8 cellular contexts compared by ENCODE assay signal in genomic region chr3:13110678-13111116, GRCh38. TPM values are rescaled to one million over a fixed set of nuclear protein-coding genes. Genes with fewer than 3 reads are reported as not detected.
A peak's percentile ranks its signal among the peaks of the same experiment; 100 is the strongest.
DNase-seq lines count a peak whose midpoint lies in the region; ATAC-seq and TF ChIP-seq lines count a peak whose summit lies in the region.

No MANE protein-coding gene starts in this region.

- H3K4me1 Mint-ChIP-seq in CD4-positive, CD25-positive, alpha-beta regulatory T cell: peaks cover 0 to 18% (median 2%) of the 10 kb centered on the region in 4 donors
- peaks cover 41% of the 10 kb centered on the region for H3K4me1 Mint-ChIP-seq in memory B cell

- no peak overlapping the region for H2AFZ ChIP-seq in SK-N-SH (ENCODE audit: low read depth)

- no peak for TF ChIP-seq CTCF in VCaP (conservative IDR thresholded peaks at IDR 0.05)
- TF ChIP-seq CTCF in SK-N-SH (IDR thresholded peaks at IDR 0.05): no peak

- no peaks in the 10 kb centered on the region for H3K36me3 Mint-ChIP-seq in CD4-positive, CD25-positive, alpha-beta regulatory T cell
- H3K36me3 Mint-ChIP-seq in memory B cell: no peaks in the 10 kb centered on the region

- TF ChIP-seq EP300 in SK-N-SH (IDR thresholded peaks at IDR 0.05; ENCODE audit: borderline replicate concordance in 1 of 2, low read depth in 1 of 2, low read length in 1 of 2): no peak

- no peak overlapping the region for H3K4me3 ChIP-seq in CD4-positive, CD25-positive, alpha-beta regulatory T cell (ENCODE audit: low read depth, low read length)
- no peak overlapping the region for H3K4me3 ChIP-seq in SK-N-SH (ENCODE audit: low read depth in 2 of 2, low read length in 1 of 2)

- ATAC-seq in CD4-positive, CD25-positive, alpha-beta regulatory T cell (ENCODE audit: low read depth in 2 of 2): peak; percentile 71 to 73
- ATAC-seq in GM18517 (IDR thresholded peaks at IDR 0.05; ENCODE audit: unreplicated experiment) (peak; percentile 80), HG03064 (IDR thresholded peaks at IDR 0.05; ENCODE audit: low read depth, unreplicated experiment) (peak; percentile 86), memory B cell (ENCODE audit: low read depth) (peak; percentile 85)

- H3K27ac ChIP-seq in CD4-positive, CD25-positive, alpha-beta regulatory T cell (ENCODE audit: insufficient read depth, low read length, poor library complexity, severe bottlenecking): no peak overlapping the region
- peak overlapping the region; percentile 100 for H3K27ac ChIP-seq in VCaP
- no peak overlapping the region for H3K27ac ChIP-seq in SK-N-SH (ENCODE audit: low read depth in 2 of 2, low read length in 1 of 2)

- H3K9ac ChIP-seq in SK-N-SH: no peak overlapping the region

- peak overlapping the region; percentile 71 to 84 (median 75) for H3K27ac Mint-ChIP-seq in CD4-positive, CD25-positive, alpha-beta regulatory T cell
- peak overlapping the region; percentile 97 for H3K27ac Mint-ChIP-seq in memory B cell

- no peaks in the 10 kb centered on the region for H3K9me2 ChIP-seq in SK-N-SH

- peaks cover 4% of the 10 kb centered on the region for H3K27me3 Mint-ChIP-seq in CD4-positive, CD25-positive, alpha-beta regulatory T cell
- no peaks in the 10 kb centered on the region for H3K27me3 Mint-ChIP-seq in memory B cell

- no peaks in the 10 kb centered on the region for H3K27me3 ChIP-seq in CD4-positive, CD25-positive, alpha-beta regulatory T cell (ENCODE audit: control insufficient read depth, insufficient read depth, low read length)
- no peaks in the 10 kb centered on the region for H3K27me3 ChIP-seq in SK-N-SH (ENCODE audit: insufficient read depth)

- H3K4me1 ChIP-seq in CD4-positive, CD25-positive, alpha-beta regulatory T cell (ENCODE audit: control insufficient read depth, insufficient read depth, low read length, poor library complexity, severe bottlenecking): peaks cover 12% of the 10 kb centered on the region
- H3K4me1 ChIP-seq in SK-N-SH (ENCODE audit: control insufficient read depth in 1 of 2, insufficient read depth in 2 of 2, low read depth in 1 of 2, low read length in 1 of 2): no peaks in the 10 kb centered on the region; a peak in 1 of 4 replicates

- DNase-seq in CD4-positive, CD25-positive, alpha-beta regulatory T cell: peak in 2 of 3 donors; percentile 33 to 70
- DNase-seq in memory B cell (ENCODE audit: low spot score in 2 of 2): peak; percentile 76 to 89
- no peak for DNase-seq in SK-N-SH
- no peak for DNase-seq in NCI-H345 treated with DMSO at 0.1 percent for 48 hours (lab: John Stamatoyannopoulos, UW; ENCODE audit: unreplicated experiment)
- no peak for DNase-seq in NCI-H748 (lab: John Stamatoyannopoulos, UW; ENCODE audit: unreplicated experiment)

- peak overlapping the region in 2 of 4 donors; percentile 65 to 78 for H3K4me3 Mint-ChIP-seq in CD4-positive, CD25-positive, alpha-beta regulatory T cell
- H3K4me3 Mint-ChIP-seq in memory B cell: peak overlapping the region; percentile 53

- CTCF ChIA-PET in SK-N-SH (lab: Yijun Ruan, JAX): interaction anchor here (0.9 to 4.1 kb wide), 3 partner anchors 18 to 343 kb away, joined by 3 to 18 read pairs (median 4); no protein-coding TSS in a partner anchor

- H3K9me3 Mint-ChIP-seq in CD4-positive, CD25-positive, alpha-beta regulatory T cell: peaks cover 0 to 2% (median 0%) of the 10 kb centered on the region in 7 donors
- no peaks in the 10 kb centered on the region for H3K9me3 Mint-ChIP-seq in memory B cell

- H3K79me2 ChIP-seq in SK-N-SH (ENCODE audit: insufficient read depth): no peaks in the 10 kb centered on the region

- no peaks in the 10 kb centered on the region for H3K36me3 ChIP-seq in CD4-positive, CD25-positive, alpha-beta regulatory T cell (ENCODE audit: control insufficient read depth, insufficient read depth, low read length)
- H3K36me3 ChIP-seq in SK-N-SH (replicated peaks in 1 of 2; ENCODE audit: control insufficient read depth in 1 of 2, insufficient read depth in 2 of 2, low read length in 1 of 2): no peaks in the 10 kb centered on the region

- no peaks in the 10 kb centered on the region for H3K9me3 ChIP-seq in CD4-positive, CD25-positive, alpha-beta regulatory T cell (ENCODE audit: control insufficient read depth in 2 of 2, low read length in 2 of 2)
- H3K9me3 ChIP-seq in SK-N-SH: no peaks in the 10 kb centered on the region

- H3F3A ChIP-seq in SK-N-SH (replicated peaks; ENCODE audit: insufficient read depth): no peaks in the 10 kb centered on the region

- 52% methylated on average over 6 of the region's 8 CpGs for WGBS in SK-N-SH (ENCODE audit: low lambda C conversion rate)

- no peaks in the 10 kb centered on the region for H4K20me1 ChIP-seq in SK-N-SH (ENCODE audit: insufficient read depth)

- no peak for TF ChIP-seq RAD21 in SK-N-SH (IDR thresholded peaks at IDR 0.05; ENCODE audit: low read length)

- no peak overlapping the region for H3K4me2 ChIP-seq in SK-N-SH

- POLR2A ChIA-PET in SK-N-SH (lab: Yijun Ruan, JAX): no interaction called here

TF ChIP-seq in SK-N-SH, 30 proteins besides CTCF, POLR2A, EP300 and RAD21 (continues in another document):
- TF ChIP-seq REST (IDR thresholded peaks at IDR 0.05; ENCODE audit: low read depth, low read length) (no peak), USF2 (IDR thresholded peaks at IDR 0.05; ENCODE audit: borderline replicate concordance, low read depth, low read length) (no peak), TCF12 (IDR thresholded peaks at IDR 0.05) (no peak), TAF1 (IDR thresholded peaks at IDR 0.05; ENCODE audit: borderline replicate concordance, low read depth, low read length) (no peak), FOXM1 (IDR thresholded peaks at IDR 0.05; ENCODE audit: low read depth) (no peak), SMC3 (IDR thresholded peaks at IDR 0.05; ENCODE audit: low read depth, low read length) (no peak), YY1 (IDR thresholded peaks at IDR 0.05; ENCODE audit: low read depth) (no peak), EZH2phosphoT487 (IDR thresholded peaks at IDR 0.05; ENCODE audit: borderline replicate concordance, low read depth) (no peak), NRF1 (IDR thresholded peaks at IDR 0.05; ENCODE audit: low read depth, low read length) (no peak), ZBTB33 (IDR thresholded peaks at IDR 0.05; ENCODE audit: borderline replicate concordance, low read depth) (no peak), NFIC (IDR thresholded peaks at IDR 0.05; ENCODE audit: borderline replicate concordance) (no peak), MEF2A (IDR thresholded peaks at IDR 0.05; ENCODE audit: borderline replicate concordance, low read depth) (no peak), CHD2 (IDR thresholded peaks at IDR 0.05; ENCODE audit: low read length, partially characterized antibody) (no peak)

RNA-seq across cellular contexts. Expression of gene IQSEC1, which starts 37.5 kb away (rescaled TPM):
- total RNA-seq in CD4-positive, CD25-positive, alpha-beta regulatory T cell: 131 TPM
- polyA plus RNA-seq in CD4-positive, CD25-positive, alpha-beta regulatory T cell: 10 to 100 TPM; 17.7 to 23.7 (median 21.0) TPM
- 4.4 and 6.2 TPM in 2 replicates for polyA plus RNA-seq in SK-N-SH (2012; rRNA removed)
- polyA plus RNA-seq in SK-N-SH (2012; cell fraction: cytosol; rRNA removed): 4.2 and 5.9 TPM in 2 replicates
- 23.8 and 26.1 TPM in 2 replicates for polyA plus RNA-seq in SK-N-SH (2012; cell fraction: nucleus; rRNA removed)

Comparison
In these comparisons a context has a peak if more than half of its experiments do, and no peak if none do; other contexts are left out.
1. DNase-seq: peak in CD4-positive, CD25-positive, alpha-beta regulatory T cell (2 of 3) and memory B cell (2 of 2); none in SK-N-SH (single experiment), NCI-H345 treated with DMSO at 0.1 percent for 48 hours (single experiment) and NCI-H748 (single experiment).
2. Peak in every context shown above with its lines, with median percentiles within 50 percentile points of each other: ATAC-seq.